6 cellular contexts compared by ENCODE assay signal in genomic region chr13:90230311-90230710, GRCh38.
"Had no signal": no experiment of that assay in that cellular context is flagged by ENCODE, and none has a peak within 500 bp of the region (broad histone marks: within the 10 kb centered on the region; RNA-seq: fewer than 3 reads in every experiment).

No MANE protein-coding gene starts in this region.

- H3K4me3 ChIP-seq: GM23338 had no signal

- H3K4me2 ChIP-seq: GM23338 had no signal

- DNase-seq: H9, HCEC 1CT, KBM-7 had no signal

- H3K27ac ChIP-seq: HL-60 had no signal

- ATAC-seq: GM23338, HepG2 had no signal

- H2AFZ ChIP-seq: GM23338 had no signal
